8 cellular contexts compared by ENCODE assay signal in genomic region chr15:68820589-68821189, GRCh38. TPM values are rescaled to one million over a fixed set of nuclear protein-coding genes. Genes with fewer than 3 reads are reported as not detected.
DNase-seq lines count a peak whose midpoint lies in the region; ATAC-seq and TF ChIP-seq lines count a peak whose summit lies in the region.

Gene ANP32A (minus strand): TSS chr15:68820895. CDS start chr15:68820751, 144 bp downstream.

- TF ChIP-seq CTCF in colonic mucosa (IDR thresholded peaks at IDR 0.05): no peak

- peak; percentile 54 for ATAC-seq in HG03442 (IDR thresholded peaks at IDR 0.05; ENCODE audit: unreplicated experiment)

- peak within 1 kb of the TSS; percentile 89 to 96 for H3K9ac ChIP-seq in colonic mucosa (ENCODE audit: low read depth in 2 of 2, low read length in 2 of 2)

- H3K4me1 Mint-ChIP-seq in activated CD4-positive, alpha-beta T cell treated with anti-CD3 and anti-CD28 coated beads, Interleukin-2, amount 10 ng/mL, durations not matched to agents 24 days and 14 days: peaks cover 29% of the 10 kb centered on the region

- H3K4me3 Mint-ChIP-seq in activated CD4-positive, alpha-beta T cell treated with anti-CD3 and anti-CD28 coated beads, Interleukin-2, amount 10 ng/mL, durations not matched to agents 24 days and 14 days: peak within 1 kb of the TSS; percentile 93

- H3K9me3 ChIP-seq in colonic mucosa: no peaks in the 10 kb centered on the region

- no peaks in the 10 kb centered on the region for H3K27me3 Mint-ChIP-seq in activated CD4-positive, alpha-beta T cell treated with anti-CD3 and anti-CD28 coated beads, Interleukin-2, amount 10 ng/mL, durations not matched to agents 24 days and 14 days

- peak within 1 kb of the TSS; percentile 88 for H3K4me3 ChIP-seq in colonic mucosa

- DNase-seq in AG20443 (ENCODE audit: low spot score) (peak; percentile 100), NCI-H526 treated with DMSO at 0.1 percent for 48 hours (lab: John Stamatoyannopoulos, UW) (peak; percentile 92), colonic mucosa (peak; percentile 97), left kidney (ENCODE audit: low read depth, low spot score) (peak; percentile 99)
- DNase-seq in activated CD4-positive, alpha-beta T cell treated with anti-CD3 and anti-CD28 coated beads, Interleukin-2, amount 10 ng/mL, durations not matched to agents 24 days and 14 days: peak; percentile 99
- peak; percentile 98 for DNase-seq in stimulated activated CD4-positive, alpha-beta T cell treated with anti-CD3 and anti-CD28 coated beads, Interleukin-2, amount 100 ng/mL, for 24 hours

- H3K27ac Mint-ChIP-seq in activated CD4-positive, alpha-beta T cell treated with anti-CD3 and anti-CD28 coated beads, Interleukin-2, amount 10 ng/mL, durations not matched to agents 24 days and 14 days: peak within 1 kb of the TSS; percentile 96

- peak within 1 kb of the TSS; percentile 99 for H3K27ac ChIP-seq in colonic mucosa

- H3K36me3 ChIP-seq in colonic mucosa: no peaks in the 10 kb centered on the region

- peak; percentile 70 for TF ChIP-seq POLR2A in GM19099 (IDR thresholded peaks at IDR 0.05; ENCODE audit: extremely low read depth, insufficient read length, low read depth)

- H3K9me3 Mint-ChIP-seq in activated CD4-positive, alpha-beta T cell treated with anti-CD3 and anti-CD28 coated beads, Interleukin-2, amount 10 ng/mL, durations not matched to agents 24 days and 14 days: no peaks in the 10 kb centered on the region

- H3K27me3 ChIP-seq in colonic mucosa: no peaks in the 10 kb centered on the region

- intact Hi-C loops in activated CD4-positive, alpha-beta T cell treated with anti-CD3 and anti-CD28 coated beads, Interleukin-2, amount 10 ng/mL, durations not matched to agents 24 days and 14 days (cut with micrococcal nuclease): loop anchor here (1.0 to 10.0 kb wide), 3 partner anchors 9 to 266 kb away; no protein-coding TSS in a partner anchor
- intact Hi-C loops in colonic mucosa (cut with DNase I): no loop called here

- peaks cover 23% of the 10 kb centered on the region for H3K36me3 Mint-ChIP-seq in activated CD4-positive, alpha-beta T cell treated with anti-CD3 and anti-CD28 coated beads, Interleukin-2, amount 10 ng/mL, durations not matched to agents 24 days and 14 days (ENCODE audit: low read depth)

- H3K4me1 ChIP-seq in colonic mucosa: peaks cover 11% of the 10 kb centered on the region

RNA-seq across cellular contexts. Expression of gene ANP32A, which starts in this region (rescaled TPM):
- total RNA-seq in activated CD4-positive, alpha-beta T cell treated with anti-CD3 and anti-CD28 coated beads, Interleukin-2, amount 10 ng/mL, durations not matched to agents 24 days and 14 days: 280 and 302 TPM in 2 replicates
- total RNA-seq in colonic mucosa: 100 to 1,000 TPM; 126 to 177 TPM

Comparison
In these comparisons a context has a peak if more than half of its experiments do, and no peak if none do; other contexts are left out.
1. Peak in every context shown above with its lines: DNase-seq, ATAC-seq, H3K4me3 ChIP-seq and H3K27ac ChIP-seq.